Comparison of ENCODE assay signal across 9 cellular contexts in the genomic region with DNA sequence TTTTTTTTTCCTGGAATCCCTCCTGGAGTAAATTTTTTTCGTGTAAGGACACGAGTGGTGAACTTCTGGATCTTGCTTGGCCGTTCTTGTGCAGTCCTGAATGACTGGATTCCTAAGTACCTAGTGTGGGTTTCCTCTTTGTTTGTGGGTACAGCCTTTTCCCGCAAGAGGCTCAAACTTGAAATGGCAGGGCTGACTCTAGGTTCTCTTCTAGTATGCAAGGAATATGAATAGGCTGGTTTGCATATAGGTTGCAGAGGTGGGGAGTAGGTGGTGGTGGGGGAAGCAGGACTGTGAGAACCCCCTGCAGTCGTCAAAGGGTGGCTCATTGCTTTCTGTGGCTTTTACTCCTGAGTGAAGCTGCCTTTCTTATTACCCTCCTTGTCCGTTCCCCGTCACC. TPM values are rescaled to one million over a fixed set of nuclear protein-coding genes. Genes with fewer than 3 reads are reported as not detected.
DNase-seq lines count a peak whose midpoint lies in the region; ATAC-seq and TF ChIP-seq lines count a peak whose summit lies in the region.
"Had no signal": no experiment of that assay in that cellular context is flagged by ENCODE, and none has a peak within 500 bp of the region (broad histone marks: within the 10 kb centered on the region; RNA-seq: fewer than 3 reads in every experiment).

No MANE protein-coding gene starts in this region.

- in situ Hi-C loops in gastrocnemius medialis (cut with MboI; ENCODE audit: low sequenced_read_pairs in 4 of 4), result no loop called here

- H3K4me1 ChIP-seq in gastrocnemius medialis, result peaks cover 25 to 31% of the 10 kb centered on the region in 2 donors

- no peak overlapping the region for H3K4me3 ChIP-seq in gastrocnemius medialis

- H3K27me3 ChIP-seq in gastrocnemius medialis, result no peaks in the 10 kb centered on the region

- DNase-seq in activated naive CD4-positive, alpha-beta T cell treated with anti-CD3 and anti-CD28 coated beads, Interleukin-2, amount 50 U/mL, for 16 hours, result peak; percentile 60
- DNase-seq in stimulated activated CD4-positive, alpha-beta T cell treated with anti-CD3 and anti-CD28 coated beads, TNF-alpha, amount 100 ng/mL, for 48 hours (ENCODE audit: low read depth in 3 of 3), result peak; percentile 39 to 67 (median 57)
- DNase-seq in NCI-H146 treated with DMSO at 0.1 percent for 48 hours (lab: John Stamatoyannopoulos, UW; ENCODE audit: unreplicated experiment), result no peak
- no peak for DNase-seq in cerebellum (ENCODE audit: low spot score)
- no peak for DNase-seq in GOT3 (lab: John Stamatoyannopoulos, UW)
- no peak for DNase-seq in gastrocnemius medialis

- intact Hi-C loops in gastrocnemius medialis (cut with DNase I; ENCODE audit: low total_unique reads), result no loop called here

- H3K9me3 ChIP-seq in gastrocnemius medialis, result no peaks in the 10 kb centered on the region

- no peak for TF ChIP-seq POLR2A in gastrocnemius medialis (IDR thresholded peaks at IDR 0.05)

- TF ChIP-seq CTCF in gastrocnemius medialis (IDR thresholded peaks at IDR 0.05 in 4 of 5, conservative IDR thresholded peaks at IDR 0.05 in 1 of 5), result no peak

- H3K27ac ChIP-seq in gastrocnemius medialis, result peak overlapping the region in 1 of 4 donors; percentile 84

- peak; percentile 73 for ATAC-seq in GM19452 (IDR thresholded peaks at IDR 0.05; ENCODE audit: unreplicated experiment)
- peak; percentile 86 for ATAC-seq in HG03103 (IDR thresholded peaks at IDR 0.05; ENCODE audit: low read depth, unreplicated experiment)
- ATAC-seq in gastrocnemius medialis, result no peak

- no peaks in the 10 kb centered on the region for H3K36me3 ChIP-seq in gastrocnemius medialis

RNA-seq across cellular contexts. Expression of a gene that starts 13.6 kb away (rescaled TPM):
- total RNA-seq in cerebellum (25.5 TPM), gastrocnemius medialis (10 to 100 TPM; 51.0 to 71.5 (median 61.1) TPM)

RNA-seq across cellular contexts. Expression of a gene that starts 43.9 kb away (rescaled TPM):
- not detected for total RNA-seq in cerebellum
- total RNA-seq in gastrocnemius medialis, result not detected
- total RNA-seq: kidney epithelial cell had no signal

Comparison
In these comparisons a context has a peak if more than half of its experiments do, and no peak if none do; other contexts are left out.
1. ATAC-seq: peak in GM19452 (single experiment) and HG03103 (single experiment); none in gastrocnemius medialis (0 of 2).
2. DNase-seq: peak in activated naive CD4-positive, alpha-beta T cell treated with anti-CD3 and anti-CD28 coated beads, Interleukin-2, amount 50 U/mL, for 16 hours (single experiment) and stimulated activated CD4-positive, alpha-beta T cell treated with anti-CD3 and anti-CD28 coated beads, TNF-alpha, amount 100 ng/mL, for 48 hours (3 of 3); none in NCI-H146 treated with DMSO at 0.1 percent for 48 hours (single experiment), cerebellum (single experiment), GOT3 (single experiment) and gastrocnemius medialis (0 of 2).